8 cellular contexts compared by ENCODE assay signal in the genomic region with DNA sequence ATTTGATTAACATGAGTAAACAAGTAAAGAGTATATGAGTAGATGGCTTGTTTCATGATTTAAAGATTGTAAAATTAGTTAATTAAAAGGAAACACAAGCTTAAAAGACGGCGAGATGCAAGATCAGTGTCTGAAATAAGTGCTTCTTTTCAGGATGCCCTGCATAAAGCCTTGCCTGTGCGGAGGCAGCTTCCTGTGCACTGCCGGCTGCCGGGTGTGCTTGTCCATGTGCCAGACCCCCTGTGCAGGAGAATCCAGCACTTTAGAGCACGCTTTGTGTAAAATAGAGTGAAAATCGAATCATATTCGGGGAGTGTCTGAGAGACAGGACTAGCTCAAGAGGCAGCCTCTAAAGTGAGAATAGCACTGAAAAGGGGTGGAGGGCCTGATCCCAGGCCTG.
"Had no signal": no experiment of that assay in that cellular context is flagged by ENCODE, and none has a peak within 500 bp of the region (broad histone marks: within the 10 kb centered on the region; RNA-seq: fewer than 3 reads in every experiment).

No MANE protein-coding gene starts in this region.

- H3K9me3 Mint-ChIP-seq: IgD-negative memory B cell had no signal

- H3K27ac Mint-ChIP-seq: IgD-negative memory B cell had no signal

- H3K36me3 Mint-ChIP-seq: IgD-negative memory B cell had no signal

- H2AFZ ChIP-seq: GM23248 had no signal

- H3K4me3 ChIP-seq: GM23248 had no signal

- H3K4me1 Mint-ChIP-seq: IgD-negative memory B cell had no signal

- H3K4me3 Mint-ChIP-seq: IgD-negative memory B cell had no signal

- H3K9ac ChIP-seq: GM23248 had no signal

- DNase-seq: GM23248, GOT3, H7, HCEC 1CT, KBM-7 had no signal

- ATAC-seq: HepG2 had no signal

- H3K27ac ChIP-seq: GM23248, HL-60 had no signal

- H3K27me3 Mint-ChIP-seq: IgD-negative memory B cell had no signal
